Comparison of ENCODE assay signal across 16 cellular contexts in the genomic region with DNA sequence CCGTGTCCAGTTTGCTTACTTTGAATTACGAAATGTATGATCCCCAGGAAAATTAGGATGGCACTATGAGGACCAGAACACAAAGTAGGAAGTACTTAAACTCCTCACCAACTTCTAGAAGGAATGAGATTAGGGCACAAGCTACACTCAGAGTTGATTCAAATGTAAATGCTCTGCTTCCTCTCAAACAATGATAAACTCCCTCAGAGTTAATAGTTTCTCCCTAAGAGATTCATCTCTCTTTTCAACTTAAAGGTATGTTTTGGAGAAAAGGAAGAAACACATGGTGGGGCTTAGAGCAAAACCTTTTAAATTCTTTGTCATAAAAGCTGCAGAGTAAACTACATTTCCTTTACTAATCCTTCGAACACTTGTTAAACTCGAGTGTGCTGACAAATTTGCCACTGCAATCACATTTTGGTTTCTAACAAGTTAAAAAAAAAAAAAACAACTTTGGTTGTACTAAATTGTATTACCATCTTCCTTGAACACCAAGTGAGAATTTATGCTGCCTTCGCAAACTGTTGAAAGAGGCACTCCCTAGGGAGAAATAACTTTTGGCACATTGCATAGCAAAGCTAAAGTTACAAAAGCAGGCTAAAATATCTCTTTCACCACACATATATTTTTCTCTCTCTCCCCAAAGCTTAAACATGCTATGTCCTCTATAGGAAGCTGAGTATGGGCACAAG.
DNase-seq lines count a peak whose midpoint lies in the region; ATAC-seq and TF ChIP-seq lines count a peak whose summit lies in the region.
"Had no signal": no experiment of that assay in that cellular context is flagged by ENCODE, and none has a peak within 500 bp of the region (broad histone marks: within the 10 kb centered on the region; RNA-seq: fewer than 3 reads in every experiment).

No MANE protein-coding gene starts in this region.

- H3K27me3 Mint-ChIP-seq in neural progenitor cell (ENCODE audit: insufficient read depth, low read depth): peaks cover 43% of the 10 kb centered on the region
- H3K27me3 Mint-ChIP-seq in T-helper 17 cell: no peaks in the 10 kb centered on the region
- H3K27me3 Mint-ChIP-seq: activated CD8-positive, alpha-beta T cell treated with anti-CD3 and anti-CD28 coated beads for 36 hours had no signal

- H3K4me2 ChIP-seq in neural progenitor cell: peak overlapping the region; percentile 80

- H3K9me3 ChIP-seq in SK-N-MC (ENCODE audit: low read depth, low read length) (no peaks in the 10 kb centered on the region), neural progenitor cell (ENCODE audit: low read depth) (no peaks in the 10 kb centered on the region), T-helper 17 cell (ENCODE audit: control insufficient read depth, low read length, poor library complexity, severe bottlenecking) (no peaks in the 10 kb centered on the region)
- H3K9me3 ChIP-seq: gastroesophageal sphincter, tibial nerve had no signal

- H2AFZ ChIP-seq in neural progenitor cell (replicated peaks): no peak overlapping the region

- peaks cover 3% of the 10 kb centered on the region for H4K20me1 ChIP-seq in neural progenitor cell (ENCODE audit: low read depth)

- H3K4me3 Mint-ChIP-seq in neural progenitor cell (no peak overlapping the region), T-helper 17 cell (no peak overlapping the region)
- H3K4me3 Mint-ChIP-seq: activated CD8-positive, alpha-beta T cell treated with anti-CD3 and anti-CD28 coated beads for 36 hours had no signal

- H3K27ac ChIP-seq in SK-N-MC (no peak overlapping the region), neural progenitor cell (peak overlapping the region; percentile 96)
- H3K27ac ChIP-seq: gastroesophageal sphincter, tibial nerve had no signal

- peaks cover 85% of the 10 kb centered on the region for H3F3A ChIP-seq in neural progenitor cell (ENCODE audit: low read depth)

- peaks cover 22% of the 10 kb centered on the region for H3K27me3 ChIP-seq in neural progenitor cell
- H3K27me3 ChIP-seq: gastroesophageal sphincter, tibial nerve had no signal

- H3K79me2 ChIP-seq in neural progenitor cell (ENCODE audit: low read depth): peaks cover 45% of the 10 kb centered on the region

- H3K9ac ChIP-seq in SK-N-MC (ENCODE audit: insufficient read length): no peak overlapping the region
- no peak overlapping the region for H3K9ac ChIP-seq in neural progenitor cell

- DNase-seq in GM04504 (ENCODE audit: low read depth) (peak; percentile 20), SK-N-MC (ENCODE audit: low read depth, low spot score) (peak; percentile 90), fibroblast of villous mesenchyme (ENCODE audit: low read depth) (peak; percentile 65), neural progenitor cell (ENCODE audit: low spot score) (peak; percentile 51), NCI-H187 treated with DMSO at 0.1 percent for 48 hours (lab: John Stamatoyannopoulos, UW) (no peak), NCI-H524 (lab: John Stamatoyannopoulos, UW) (no peak), T-helper 17 cell (no peak)
- DNase-seq: activated CD8-positive, alpha-beta T cell treated with anti-CD3 and anti-CD28 coated beads for 36 hours; C1 segment of cervical spinal cord; effector CD4-positive, alpha-beta T cell; kidney glomerular epithelial cell; NCI-H1092; stimulated activated CD4-positive, alpha-beta T cell treated with anti-CD3 and anti-CD28 coated beads, Interleukin-2, amount 100 ng/mL, for 48 hours had no signal

- no peak for TF ChIP-seq CTCF in fibroblast of villous mesenchyme (IDR thresholded peaks at IDR 0.05; ENCODE audit: insufficient read depth, low read depth, low read length)
- TF ChIP-seq CTCF in neural progenitor cell (IDR thresholded peaks at IDR 0.05): no peak

- no peaks in the 10 kb centered on the region for H3K36me3 Mint-ChIP-seq in neural progenitor cell
- peaks cover 2% of the 10 kb centered on the region for H3K36me3 Mint-ChIP-seq in T-helper 17 cell (ENCODE audit: low read depth)

- H3K36me3 ChIP-seq in SK-N-MC (ENCODE audit: insufficient read depth, low read length) (no peaks in the 10 kb centered on the region), neural progenitor cell (no peaks in the 10 kb centered on the region)
- H3K36me3 ChIP-seq: gastroesophageal sphincter, tibial nerve had no signal

- peaks cover 3% of the 10 kb centered on the region for H3K9me3 Mint-ChIP-seq in neural progenitor cell

- H3K27ac Mint-ChIP-seq in neural progenitor cell (no peak overlapping the region), T-helper 17 cell (no peak overlapping the region)
- H3K27ac Mint-ChIP-seq: activated CD8-positive, alpha-beta T cell treated with anti-CD3 and anti-CD28 coated beads for 36 hours had no signal

- H3K4me1 ChIP-seq in neural progenitor cell: peaks cover 97% of the 10 kb centered on the region

- H3K4me3 ChIP-seq in SK-N-MC (no peak overlapping the region), fibroblast of villous mesenchyme (ENCODE audit: low read depth, low read length) (no peak overlapping the region), neural progenitor cell (peak overlapping the region; percentile 37)
- H3K4me3 ChIP-seq: gastroesophageal sphincter, tibial nerve had no signal

- no peak for ATAC-seq in HG03045 (IDR thresholded peaks at IDR 0.05; ENCODE audit: unreplicated experiment)
- no peak for ATAC-seq in T-helper 17 cell
- ATAC-seq: activated CD8-positive, alpha-beta T cell treated with anti-CD3 and anti-CD28 coated beads for 36 hours; gastroesophageal sphincter had no signal

- H3K4me1 Mint-ChIP-seq in neural progenitor cell (peaks cover 55% of the 10 kb centered on the region), T-helper 17 cell (peaks cover 10% of the 10 kb centered on the region)

Comparison
In these comparisons a context has a peak if more than half of its experiments do, and no peak if none do; other contexts are left out.
1. DNase-seq: peak in GM04504 (single experiment), SK-N-MC (single experiment), fibroblast of villous mesenchyme (single experiment) and neural progenitor cell (single experiment); none in NCI-H187 treated with DMSO at 0.1 percent for 48 hours (single experiment), NCI-H524 (0 of 2) and T-helper 17 cell (0 of 3).